ENCODE assay signal across 8 cellular contexts in the genomic region with DNA sequence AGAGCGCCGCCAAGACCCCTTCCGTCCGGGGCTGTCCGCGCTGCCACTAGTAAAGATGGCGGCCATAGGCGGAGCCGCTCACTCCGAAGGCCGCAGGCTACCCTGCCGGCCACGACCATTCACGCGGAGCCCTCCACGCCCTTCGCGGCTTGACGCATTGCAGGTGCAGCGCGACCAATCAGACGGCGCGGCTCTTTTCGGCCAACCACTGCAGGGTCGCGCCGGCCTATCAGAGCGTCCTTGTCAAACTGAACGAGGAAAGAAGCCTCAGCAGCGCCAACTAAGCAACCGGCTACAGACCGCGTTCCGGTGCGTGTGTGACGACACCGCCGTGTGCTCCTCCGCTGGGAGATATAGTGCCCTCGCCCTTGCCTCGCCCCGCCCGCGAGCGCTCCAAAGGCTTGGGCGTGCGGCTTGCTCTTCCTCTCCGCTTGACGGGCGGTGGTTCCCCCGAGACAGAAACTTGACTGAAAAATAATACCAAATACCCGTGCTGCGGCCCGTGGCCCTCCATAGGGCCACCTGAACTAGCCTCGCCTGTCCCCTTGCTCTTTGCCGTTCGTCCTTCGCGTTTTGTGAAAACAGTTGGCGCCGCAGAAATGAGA. TPM values are rescaled to one million over a fixed set of nuclear protein-coding genes. Genes with fewer than 3 reads are reported as not detected.
DNase-seq lines count a peak whose midpoint lies in the region; ATAC-seq and TF ChIP-seq lines count a peak whose summit lies in the region.

No MANE protein-coding gene starts in this region.

- H3K9me3 Mint-ChIP-seq in CD4-positive, CD25-positive, alpha-beta regulatory T cell = no peaks in the 10 kb centered on the region
- H3K9me3 Mint-ChIP-seq in activated CD4-positive, alpha-beta memory T cell treated with anti-CD3 and anti-CD28 coated beads for 36 hours = no peaks in the 10 kb centered on the region

- WGBS in lung, 2 donors = 0% methylated on average over 62 of the region's 62 CpGs

- H3K4me3 ChIP-seq in CD4-positive, CD25-positive, alpha-beta regulatory T cell (ENCODE audit: low read depth, low read length) = peak overlapping the region; percentile 92
- peak overlapping the region; percentile 62 for H3K4me3 ChIP-seq in lung

- no peaks in the 10 kb centered on the region for H3K36me3 Mint-ChIP-seq in CD4-positive, CD25-positive, alpha-beta regulatory T cell
- no peaks in the 10 kb centered on the region for H3K36me3 Mint-ChIP-seq in activated CD4-positive, alpha-beta memory T cell treated with anti-CD3 and anti-CD28 coated beads for 36 hours

- H3K4me3 Mint-ChIP-seq in CD4-positive, CD25-positive, alpha-beta regulatory T cell = no peak overlapping the region
- H3K4me3 Mint-ChIP-seq in activated CD4-positive, alpha-beta memory T cell treated with anti-CD3 and anti-CD28 coated beads for 36 hours = no peak overlapping the region

- CTCF ChIA-PET in activated CD4-positive, alpha-beta memory T cell treated with anti-CD3 and anti-CD28 coated beads for 36 hours (lab: Charles Lee) = interaction anchor here (0.8 to 7.8 kb wide), 8 partner anchors 14 to 314 kb away, joined by 3 to 80 read pairs (median 4); partner anchors contain the start of gene CALM1

- POLR2A ChIA-PET in activated CD4-positive, alpha-beta memory T cell treated with anti-CD3 and anti-CD28 coated beads for 36 hours (lab: Charles Lee) = interaction anchor here (0.5 to 6.8 kb wide), 15 partner anchors 8 to 863 kb away, joined by 3 to 159 read pairs (median 4); partner anchors contain the start of genes CALM1, GPR68 and PSMC1

- intact Hi-C loops in activated CD4-positive, alpha-beta memory T cell treated with anti-CD3 and anti-CD28 coated beads for 36 hours (cut with micrococcal nuclease) = loop anchor here (1.0 to 10.0 kb wide), 9 partner anchors 13 to 1482 kb away; partner anchors contain the start of genes NRDE2, PSMC1, RPS6KA5 and TC2N

- no peaks in the 10 kb centered on the region for H3K9me3 ChIP-seq in CD4-positive, CD25-positive, alpha-beta regulatory T cell (ENCODE audit: control insufficient read depth in 2 of 2, low read length in 2 of 2)
- H3K9me3 ChIP-seq in lung (ENCODE audit: control insufficient read depth in 2 of 2, insufficient read depth in 1 of 2, low read length in 1 of 2) = no peaks in the 10 kb centered on the region

- ATAC-seq in CD4-positive, CD25-positive, alpha-beta regulatory T cell (ENCODE audit: low read depth in 2 of 2) = peak; percentile 87 to 88
- ATAC-seq in GM19372 (IDR thresholded peaks at IDR 0.05; ENCODE audit: low read depth, unreplicated experiment) = peak; percentile 91
- ATAC-seq in HG03558 (IDR thresholded peaks at IDR 0.05; ENCODE audit: extremely low read depth, unreplicated experiment) = peak; percentile 88
- ATAC-seq in lung (ENCODE audit: insufficient read depth, low FRiP score) = peak; percentile 95

- H3K27ac Mint-ChIP-seq in CD4-positive, CD25-positive, alpha-beta regulatory T cell = no peak overlapping the region
- no peak overlapping the region for H3K27ac Mint-ChIP-seq in activated CD4-positive, alpha-beta memory T cell treated with anti-CD3 and anti-CD28 coated beads for 36 hours

- peak; percentile 13 for TF ChIP-seq CTCF in lung (IDR thresholded peaks at IDR 0.05; ENCODE audit: control extremely low read depth, extremely low read depth)

- peak; percentile 96 to 100 (median 98) for DNase-seq in CD4-positive, CD25-positive, alpha-beta regulatory T cell
- DNase-seq in NCI-H774 (lab: John Stamatoyannopoulos, UW) (peak; percentile 100), lung (ENCODE audit: low spot score) (peak; percentile 99)
- DNase-seq in activated CD4-positive, alpha-beta memory T cell treated with anti-CD3 and anti-CD28 coated beads for 36 hours = peak; percentile 99
- DNase-seq in effector CD8-positive, alpha-beta T cell (lab: John Stamatoyannopoulos, UW) = peak; percentile 95
- peak; percentile 92 to 96 (median 96) for DNase-seq in stimulated activated CD4-positive, alpha-beta T cell treated with anti-CD3 and anti-CD28 coated beads, TNF-alpha, amount 100 ng/mL, for 4 hours (ENCODE audit: low read depth in 3 of 3)

- H3K4me1 Mint-ChIP-seq in CD4-positive, CD25-positive, alpha-beta regulatory T cell = peaks cover 6 to 17% (median 11%) of the 10 kb centered on the region in 4 donors
- H3K4me1 Mint-ChIP-seq in activated CD4-positive, alpha-beta memory T cell treated with anti-CD3 and anti-CD28 coated beads for 36 hours (ENCODE audit: low read depth) = peaks cover 22% of the 10 kb centered on the region

- H3K27ac ChIP-seq in CD4-positive, CD25-positive, alpha-beta regulatory T cell (ENCODE audit: insufficient read depth, low read length, poor library complexity, severe bottlenecking) = peak overlapping the region; percentile 98
- peak overlapping the region; percentile 98 to 99 for H3K27ac ChIP-seq in lung (ENCODE audit: low read depth in 1 of 2, low read length in 1 of 2)

- H3K4me1 ChIP-seq in CD4-positive, CD25-positive, alpha-beta regulatory T cell (ENCODE audit: control insufficient read depth, insufficient read depth, low read length, poor library complexity, severe bottlenecking) = peaks cover 31% of the 10 kb centered on the region
- peaks cover 0 to 4% of the 10 kb centered on the region in 2 donors for H3K4me1 ChIP-seq in lung (ENCODE audit: control insufficient read depth in 2 of 2, insufficient read depth in 2 of 2, low read length in 2 of 2)

- H3K27me3 ChIP-seq in CD4-positive, CD25-positive, alpha-beta regulatory T cell (ENCODE audit: control insufficient read depth, insufficient read depth, low read length) = no peaks in the 10 kb centered on the region
- H3K27me3 ChIP-seq in lung (ENCODE audit: control insufficient read depth, insufficient read depth) = no peaks in the 10 kb centered on the region

- no peaks in the 10 kb centered on the region for H3K36me3 ChIP-seq in CD4-positive, CD25-positive, alpha-beta regulatory T cell (ENCODE audit: control insufficient read depth, insufficient read depth, low read length)
- no peaks in the 10 kb centered on the region for H3K36me3 ChIP-seq in lung (ENCODE audit: control insufficient read depth in 2 of 2, insufficient read depth in 2 of 2, low read length in 2 of 2)

- H3K27me3 Mint-ChIP-seq in CD4-positive, CD25-positive, alpha-beta regulatory T cell = no peaks in the 10 kb centered on the region
- H3K27me3 Mint-ChIP-seq in activated CD4-positive, alpha-beta memory T cell treated with anti-CD3 and anti-CD28 coated beads for 36 hours = no peaks in the 10 kb centered on the region

RNA-seq across cellular contexts. Expression of gene CALM1, which starts 13.6 kb away (rescaled TPM):
- 928 TPM for total RNA-seq in CD4-positive, CD25-positive, alpha-beta regulatory T cell
- polyA plus RNA-seq in CD4-positive, CD25-positive, alpha-beta regulatory T cell = 1,000 to 10,000 TPM; 2,265 to 3,181 (median 2,786) TPM
- 100 to 1,000 TPM; 725 to 733 TPM for total RNA-seq in activated CD4-positive, alpha-beta memory T cell treated with anti-CD3 and anti-CD28 coated beads for 36 hours
- 100 to 1,000 TPM; 476 to 543 TPM for total RNA-seq in lung
- polyA plus RNA-seq in lung = 100 to 1,000 TPM; 364 to 480 TPM

RNA-seq across cellular contexts. Expression of gene NRDE2, which starts 51.5 kb away (rescaled TPM):
- 25.4 TPM for total RNA-seq in CD4-positive, CD25-positive, alpha-beta regulatory T cell
- polyA plus RNA-seq in CD4-positive, CD25-positive, alpha-beta regulatory T cell = 10 to 100 TPM in 2 of 4 donors, 1 to 10 TPM in 2; 7.3 to 10.9 (median 9.1) TPM
- 10 to 100 TPM; 18.9 to 24.8 TPM for total RNA-seq in activated CD4-positive, alpha-beta memory T cell treated with anti-CD3 and anti-CD28 coated beads for 36 hours
- 10 to 100 TPM; 18.9 to 21.0 TPM for total RNA-seq in lung
- 1 to 10 TPM; 7.0 to 7.7 TPM for polyA plus RNA-seq in lung

Comparison
In these comparisons a context has a peak if more than half of its experiments do, and no peak if none do; other contexts are left out.
1. Peak in every context shown above with its lines: DNase-seq, ATAC-seq, H3K4me3 ChIP-seq and H3K27ac ChIP-seq.